In genomic region chr4:2933566-2934076, GRCh38 we compare ENCODE assay signal across 8 cellular contexts. TPM values are rescaled to one million over a fixed set of nuclear protein-coding genes. Genes with fewer than 3 reads are reported as not detected.
DNase-seq lines count a peak whose midpoint lies in the region; ATAC-seq, FAIRE-seq and TF ChIP-seq lines count a peak whose summit lies in the region.

No MANE protein-coding gene starts in this region.

- 0 out of 2 replicates have a peak, but pooled peaks cover 3% of the 10 kb centered on the region for H3F3A ChIP-seq in OCI-LY1 (ENCODE audit: insufficient read depth, low read length)

- no peaks in the 10 kb centered on the region for H3K27me3 Mint-ChIP-seq in natural killer cell (ENCODE audit: low read depth in 2 of 2)

- no peak overlapping the region; the same call in 1 of the 2 replicates for H4K8ac ChIP-seq in H1 (ENCODE audit: extremely low read depth, insufficient read depth, low read length)

- H3K79me1 ChIP-seq in H1 (ENCODE audit: low read depth, low read length), result peaks cover 9% of the 10 kb centered on the region

- TF ChIP-seq EP300 in H1 (IDR thresholded peaks at IDR 0.05; ENCODE audit: borderline replicate concordance in 1 of 2, low read depth in 2 of 2, low read length in 2 of 2), result no peak

- no peaks in the 10 kb centered on the region for H3K36me3 Mint-ChIP-seq in natural killer cell

- H3K9me2 ChIP-seq in OCI-LY1 (ENCODE audit: low read depth, low read length), result no peaks in the 10 kb centered on the region

- peak overlapping the region; percentile 87 for H3K27ac ChIP-seq in OCI-LY1 (ENCODE audit: low read depth, low read length, poor library complexity, severe bottlenecking)
- no peak overlapping the region for H3K27ac ChIP-seq in H1 (ENCODE audit: low read depth, low read length)

- no peaks in the 10 kb centered on the region for H3K9me3 Mint-ChIP-seq in natural killer cell

- TF ChIP-seq CTCF in OCI-LY1 (IDR thresholded peaks at IDR 0.05; ENCODE audit: low read length) (no peak), H1 (IDR thresholded peaks at IDR 0.05; ENCODE audit: control extremely low read depth in 1 of 3, insufficient read depth in 1 of 3, low read depth in 1 of 3, low read length in 3 of 3) (no peak), natural killer cell (IDR thresholded peaks at IDR 0.05) (no peak)

- peaks cover 15% of the 10 kb centered on the region for H3K23me2 ChIP-seq in H1 (ENCODE audit: low read depth, low read length)

- no peak overlapping the region for H2BK20ac ChIP-seq in H1 (ENCODE audit: low read length)

- ATAC-seq in natural killer cell (no peak), GM21723 (IDR thresholded peaks at IDR 0.05; ENCODE audit: unreplicated experiment) (no peak)

- intact Hi-C loops in natural killer cell (cut with micrococcal nuclease), result loop anchor here (2.0 to 10.0 kb wide), 4 partner anchors 29 to 169 kb away; partner anchors contain the start of genes GRK4 and NOP14

- H3K36me3 ChIP-seq in OCI-LY1 (ENCODE audit: insufficient read depth, low read length), result peaks cover 32% of the 10 kb centered on the region
- peaks cover 5 to 32% (median 19%) of the 10 kb centered on the region in 4 experiments for H3K36me3 ChIP-seq in H1 (ENCODE audit: control insufficient read depth in 2 of 4, insufficient read depth in 4 of 4, low read length in 3 of 4)

- H3K27ac Mint-ChIP-seq in natural killer cell, result peak overlapping the region; percentile 85 to 92

- peaks cover 68% of the 10 kb centered on the region for H3K4me1 ChIP-seq in OCI-LY1 (ENCODE audit: insufficient read depth, low read length, severe bottlenecking)
- peaks cover 0 to 14% (median 7%) of the 10 kb centered on the region in 4 experiments; a peak in 6 of 7 replicates for H3K4me1 ChIP-seq in H1 (replicated peaks in 1 of 4; ENCODE audit: control insufficient read depth in 3 of 4, insufficient read depth in 4 of 4, low read length in 3 of 4)

- H2BK12ac ChIP-seq in H1 (ENCODE audit: low read depth, low read length), result no peak overlapping the region

- H3K4me1 Mint-ChIP-seq in natural killer cell, result peaks cover 33 to 40% of the 10 kb centered on the region in 2 donors

- 64% methylated on average over 25 of the region's 31 CpGs; no CpG with 5 or more reads in 1 of the 2 experiments for WGBS in H1 (ENCODE audit: extremely low coverage in 1 of 2, insufficient coverage in 1 of 2, insufficient read length in 1 of 2, insufficient replicate concordance in 2 of 2, low coverage in 1 of 2, low lambda C conversion rate in 2 of 2, missing lambda C conversion rate in 1 of 2), 2 experiments

- no peak overlapping the region for H2BK15ac ChIP-seq in H1 (ENCODE audit: low read length)

- no peak for FAIRE-seq in H1 (lab: Jason Lieb, UNC)

- TF ChIP-seq POLR2A in H1 (IDR thresholded peaks at IDR 0.05; ENCODE audit: control extremely low read depth in 1 of 2, low read depth in 2 of 2, low read length in 2 of 2), result no peak

- no peaks in the 10 kb centered on the region for H3K9me3 ChIP-seq in OCI-LY1 (ENCODE audit: low read length)
- no peaks in the 10 kb centered on the region for H3K9me3 ChIP-seq in H1 (ENCODE audit: insufficient read depth in 2 of 2, low read depth in 1 of 2, low read length in 1 of 2)

- no peak overlapping the region for H2AK5ac ChIP-seq in H1 (ENCODE audit: low read depth, low read length)

- H3K18ac ChIP-seq in H1 (ENCODE audit: extremely low read depth, low read length), result no peak overlapping the region; the same call in 1 of the 2 replicates

- no peak overlapping the region for H3K23ac ChIP-seq in H1 (ENCODE audit: insufficient read length)

- H2AFZ ChIP-seq in OCI-LY1 (ENCODE audit: low read length) (no peak overlapping the region), H1 (ENCODE audit: low read length) (no peak overlapping the region)

- TF ChIP-seq RAD21 in H1 (IDR thresholded peaks at IDR 0.05 in 1 of 2, conservative IDR thresholded peaks at IDR 0.05 in 1 of 2; ENCODE audit: low read depth in 2 of 2, low read length in 2 of 2), result no peak

- H3K27me3 ChIP-seq in OCI-LY1 (ENCODE audit: insufficient read depth, low read length), result no peaks in the 10 kb centered on the region
- no peaks in the 10 kb centered on the region for H3K27me3 ChIP-seq in H1 (replicated peaks in 1 of 4; ENCODE audit: control insufficient read depth in 3 of 4, extremely low read depth in 1 of 4, insufficient read depth in 3 of 4, low read length in 3 of 4)

- in situ Hi-C loops in ACHN (cut with HindIII; ENCODE audit: low pct_ligation_motif_present, low pct_unique_long_range_greater_than_20kb, low sequenced_read_pairs), result no loop called here

- H3K4me3 Mint-ChIP-seq in natural killer cell, result peak overlapping the region; percentile 86

- CTCF ChIA-PET in H1 (lab: Charles Lee; ENCODE audit: partially characterized antibody), result interaction anchor here (2.3 kb wide), 1 partner anchor 26 kb away, joined by 5 read pairs; no protein-coding TSS in a partner anchor

- peak overlapping the region; percentile 79 for H4K91ac ChIP-seq in H1 (replicated peaks; ENCODE audit: insufficient read length, low read length)

- no peak overlapping the region for H3K4ac ChIP-seq in H1 (replicated peaks; ENCODE audit: insufficient read length, low read depth, low read length)

- H3K4me2 ChIP-seq in OCI-LY1 (ENCODE audit: low read length) (peak overlapping the region; percentile 76), H1 (ENCODE audit: insufficient read depth in 1 of 2, low read depth in 2 of 2, low read length in 2 of 2) (peak overlapping the region; percentile 68 to 69)

- H3K14ac ChIP-seq in H1 (ENCODE audit: insufficient read length), result no peak overlapping the region

- H2BK120ac ChIP-seq in H1 (replicated peaks; ENCODE audit: low read depth, low read length), result no peak overlapping the region

- DNase-seq in AG20443 (ENCODE audit: low spot score) (peak; percentile 42), H1 (ENCODE audit: low read depth in 1 of 2, low spot score in 2 of 2) (peak in 1 of 2 experiments; percentile 65), natural killer cell (no peak), ACHN (no peak), NCI-H2081 (lab: John Stamatoyannopoulos, UW) (no peak), NCI-H1417 treated with DMSO at 0.1 percent for 48 hours (lab: John Stamatoyannopoulos, UW) (no peak)

- H3K4me3 ChIP-seq in OCI-LY1 (ENCODE audit: low read depth, low read length, poor library complexity, severe bottlenecking) (peak overlapping the region; percentile 67), H1 (ENCODE audit: extremely low read depth in 1 of 4, insufficient read depth in 2 of 4, low read depth in 3 of 4, low read length in 4 of 4) (peak overlapping the region; percentile 32 to 83 (median 55))

- H4K20me1 ChIP-seq in OCI-LY1 (ENCODE audit: insufficient read depth, low read length) (no peaks in the 10 kb centered on the region), H1 (replicated peaks in 1 of 2; ENCODE audit: control insufficient read depth in 1 of 2, insufficient read depth in 2 of 2, low read length in 2 of 2) (peaks cover 8 to 27% of the 10 kb centered on the region in 2 experiments)

- H4K5ac ChIP-seq in H1 (ENCODE audit: insufficient read length, low read depth, low read length), result no peak overlapping the region

- H3K79me2 ChIP-seq in OCI-LY1 (ENCODE audit: insufficient read depth, low read length) (no peaks in the 10 kb centered on the region), H1 (ENCODE audit: control insufficient read depth in 1 of 2, insufficient read depth in 2 of 2, low read length in 2 of 2) (peaks cover 0 to 19% of the 10 kb centered on the region in 2 experiments; a peak in 2 of 4 replicates)

- H3K56ac ChIP-seq in H1 (replicated peaks; ENCODE audit: insufficient read length, low read depth, low read length), result no peak overlapping the region

- H2BK5ac ChIP-seq in H1 (ENCODE audit: low read depth, low read length), result no peak overlapping the region; the same call in 1 of the 2 replicates

- H3K9ac ChIP-seq in OCI-LY1 (ENCODE audit: low read length) (peak overlapping the region; percentile 64), H1 (replicated peaks in 1 of 4; ENCODE audit: extremely low read depth in 1 of 4, low read depth in 3 of 4, low read length in 3 of 4) (peak overlapping the region in 2 of 4 experiments; percentile 38 to 47; a peak in 3 of 7 replicates)

- POLR2A ChIA-PET in H1 (lab: Charles Lee; ENCODE audit: partially characterized antibody), result interaction anchor here (2.0 kb wide), 1 partner anchor 11 kb away, joined by 5 read pairs; no protein-coding TSS in a partner anchor

TF ChIP-seq in H1, 55 proteins besides CTCF, POLR2A, EP300 and RAD21 (continues in another document):
- no peak for TF ChIP-seq JUND (IDR thresholded peaks at IDR 0.05; ENCODE audit: low read length)
- TF ChIP-seq KDM4A (IDR thresholded peaks at IDR 0.05; ENCODE audit: low read depth, low read length, severe bottlenecking), result peak; percentile 31
- TF ChIP-seq GABPA (IDR thresholded peaks at IDR 0.05; ENCODE audit: borderline replicate concordance, insufficient read depth, low read length), result 0 out of 2 replicates have a peak, but pooled peaks have one; percentile 24
- TF ChIP-seq CEBPB (IDR thresholded peaks at IDR 0.05; ENCODE audit: low read depth, low read length), result no peak
- TF ChIP-seq, protein P1, sequence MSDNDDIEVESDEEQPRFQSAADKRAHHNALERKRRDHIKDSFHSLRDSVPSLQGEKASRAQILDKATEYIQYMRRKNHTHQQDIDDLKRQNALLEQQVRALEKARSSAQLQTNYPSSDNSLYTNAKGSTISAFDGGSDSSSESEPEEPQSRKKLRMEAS (IDR thresholded peaks at IDR 0.05), result peak; percentile 79

RNA-seq across cellular contexts. Expression of gene NOP14, which starts 29.6 kb away (rescaled TPM):
- 44.4 and 45.3 TPM in 2 replicates for total RNA-seq in H1 (2021; fragmentation: NEBNext Ultra II Directional; extraction: Animal tissue kit (Norgen Biotek cat#: 25700))
- 8.6 TPM in 2 replicates for polyA plus RNA-seq in H1 (2011; rRNA removed)
- polyA plus RNA-seq in H1 (2011; cell fraction: cytosol; rRNA removed), result 9.5 TPM
- 13.1 TPM for polyA plus RNA-seq in H1 (2011; cell fraction: nucleus; rRNA removed)
- 32.1 to 38.1 TPM (median 36.6 TPM) in 4 replicates for polyA plus RNA-seq in H1 (2012, experiment 1 of 2)
- polyA plus RNA-seq in H1 (2012, experiment 2 of 2), result 15.3 TPM
- polyA plus RNA-seq in H1 (2013, experiment 1 of 2), result 44.3 TPM
- polyA plus RNA-seq in H1 (2013, experiment 2 of 2), result 41.2 TPM
- 8.9 and 9.4 TPM in 2 replicates for polyA minus RNA-seq in H1 (2011; rRNA and poly(A)+ RNA removed)
- 19.7 TPM for polyA minus RNA-seq in H1 (2011; cell fraction: cytosol; rRNA and poly(A)+ RNA removed)
- 17.3 TPM for polyA minus RNA-seq in H1 (2011; cell fraction: nucleus; rRNA and poly(A)+ RNA removed)
- 10 to 100 TPM; 20.9 to 25.0 (median 21.1) TPM for total RNA-seq in natural killer cell

RNA-seq across cellular contexts. Expression of gene GRK4, which starts 29.8 kb away (rescaled TPM):
- 1.8 and 2.1 TPM in 2 replicates for total RNA-seq in H1 (2021; fragmentation: NEBNext Ultra II Directional; extraction: Animal tissue kit (Norgen Biotek cat#: 25700))
- polyA plus RNA-seq in H1 (2011; rRNA removed), result 0.69 and 0.77 TPM in 2 replicates
- 1.2 TPM for polyA plus RNA-seq in H1 (2011; cell fraction: cytosol; rRNA removed)
- polyA plus RNA-seq in H1 (2011; cell fraction: nucleus; rRNA removed), result 1.0 TPM
- 0.85 to 1.4 TPM (median 1.1 TPM) in 4 replicates for polyA plus RNA-seq in H1 (2012, experiment 1 of 2)
- polyA plus RNA-seq in H1 (2012, experiment 2 of 2), result 0.50 TPM
- 1.6 TPM for polyA plus RNA-seq in H1 (2013, experiment 1 of 2)
- 1.4 TPM for polyA plus RNA-seq in H1 (2013, experiment 2 of 2)
- 1.1 TPM in 2 replicates for polyA minus RNA-seq in H1 (2011; rRNA and poly(A)+ RNA removed)
- 0.73 TPM for polyA minus RNA-seq in H1 (2011; cell fraction: cytosol; rRNA and poly(A)+ RNA removed)
- polyA minus RNA-seq in H1 (2011; cell fraction: nucleus; rRNA and poly(A)+ RNA removed), result 1.9 TPM
- total RNA-seq in natural killer cell, result 1 to 10 TPM; 2.0 to 6.4 (median 5.1) TPM
